In genomic region chr10:89888647-89889046, GRCh38 we compare ENCODE assay signal across 9 cellular contexts.
A peak's percentile ranks its signal among the peaks of the same experiment; 100 is the strongest.
DNase-seq lines count a peak whose midpoint lies in the region; ATAC-seq lines count a peak whose summit lies in the region.
"Had no signal": no experiment of that assay in that cellular context is flagged by ENCODE, and none has a peak within 500 bp of the region (broad histone marks: within the 10 kb centered on the region; RNA-seq: fewer than 3 reads in every experiment).

No MANE protein-coding gene starts in this region.

- H3K27me3 ChIP-seq in subcutaneous abdominal adipose tissue (ENCODE audit: control insufficient read depth in 5 of 5, insufficient read depth in 4 of 5, low read length in 5 of 5), result no peaks in the 10 kb centered on the region

- H3K36me3 ChIP-seq in subcutaneous abdominal adipose tissue (ENCODE audit: control insufficient read depth in 5 of 5, insufficient read depth in 5 of 5, low read length in 5 of 5), result no peaks in the 10 kb centered on the region

- H3K9ac ChIP-seq in subcutaneous abdominal adipose tissue (ENCODE audit: low read length in 5 of 5), result no peak overlapping the region

- ATAC-seq in HG02885 (IDR thresholded peaks at IDR 0.05; ENCODE audit: poor library complexity, unreplicated experiment), result peak; percentile 76

- H3K4me3 ChIP-seq in subcutaneous abdominal adipose tissue (ENCODE audit: low read depth in 1 of 5, low read length in 5 of 5), result no peak overlapping the region

- H3K4me1 ChIP-seq in subcutaneous abdominal adipose tissue (ENCODE audit: control insufficient read depth in 5 of 5, insufficient read depth in 5 of 5, low read length in 5 of 5), result peaks cover 0 to 6% (median 0%) of the 10 kb centered on the region in 5 donors

- no peaks in the 10 kb centered on the region for H3K9me3 ChIP-seq in subcutaneous abdominal adipose tissue (ENCODE audit: control insufficient read depth in 5 of 5, low read length in 5 of 5)

- DNase-seq in GM19238 (ENCODE audit: insufficient read length, low spot score) (peak; percentile 3), NOMO-1 treated with DMSO at 0.1 percent for 48 hours (lab: John Stamatoyannopoulos, UW; ENCODE audit: unreplicated experiment) (peak; percentile 94), HuH-7 (ENCODE audit: low spot score) (no peak), NCI-H524 treated with DMSO at 0.1 percent for 48 hours (lab: John Stamatoyannopoulos, UW) (no peak), NCI-H524 (lab: John Stamatoyannopoulos, UW) (no peak)
- DNase-seq: stimulated activated CD4-positive, alpha-beta T cell treated with anti-CD3 and anti-CD28 coated beads, Interleukin-2, amount 100 ng/mL, for 24 hours had no signal

- peak overlapping the region; percentile 9 for H3K27ac ChIP-seq in subcutaneous abdominal adipose tissue (ENCODE audit: low read depth, low read length)
- H3K27ac ChIP-seq: epithelial cell of prostate had no signal

Comparison
In these comparisons a context has a peak if more than half of its experiments do, and no peak if none do; other contexts are left out.
1. DNase-seq: peak in GM19238 (single experiment) and NOMO-1 treated with DMSO at 0.1 percent for 48 hours (single experiment); none in HuH-7 (single experiment), NCI-H524 treated with DMSO at 0.1 percent for 48 hours (single experiment) and NCI-H524 (0 of 2).